ENCODE assay signal across 1 cellular context in genomic region chr16:80974649-80975376, GRCh38.
A peak's percentile ranks its signal among the peaks of the same experiment; 100 is the strongest.
TF ChIP-seq lines count a peak whose summit lies in the region.

No MANE protein-coding gene starts in this region.

TF ChIP-seq in HepG2, 621 proteins besides CTCF, POLR2A, EP300 and RAD21 (continued from another document):
- TF ChIP-seq ARID3A (IDR thresholded peaks at IDR 0.05; ENCODE audit: low read depth, low read length) (peak; percentile 49; the same call in 1 of the 2 replicates), YEATS2 (CRISPR knock-in tag; IDR thresholded peaks at IDR 0.05; ENCODE audit: borderline replicate concordance) (no peak), ZNF841 (CRISPR knock-in tag; IDR thresholded peaks at IDR 0.05; ENCODE audit: borderline replicate concordance) (no peak), CENPX (CRISPR knock-in tag; IDR thresholded peaks at IDR 0.05) (no peak), REXO4 (CRISPR knock-in tag; IDR thresholded peaks at IDR 0.05; ENCODE audit: borderline replicate concordance) (no peak), MIXL1 (CRISPR knock-in tag; IDR thresholded peaks at IDR 0.05) (0 out of 2 replicates have a peak, but pooled peaks have one; percentile 22), SMAD3 (CRISPR knock-in tag; IDR thresholded peaks at IDR 0.05) (no peak), ELK4 (CRISPR knock-in tag; IDR thresholded peaks at IDR 0.05; ENCODE audit: borderline replicate concordance) (no peak)
TF ChIP-seq in HepG2: peak in this region for 9.
